In genomic region chr7:4744391-4745264, GRCh38 we compare ENCODE assay signal across 1 cellular context.
TF ChIP-seq lines count a peak whose summit lies in the region.

No MANE protein-coding gene starts in this region.

TF ChIP-seq in K562, 482 proteins besides CTCF, POLR2A, EP300 and RAD21 (continued from another document and continues in another):
- TF ChIP-seq PRDM10 (IDR thresholded peaks at IDR 0.05; ENCODE audit: partially characterized antibody): no peak
- no peak for TF ChIP-seq ZNF253 (CRISPR knock-in tag; conservative IDR thresholded peaks at IDR 0.05)
- no peak for TF ChIP-seq SMC3 (conservative IDR thresholded peaks at IDR 0.05; ENCODE audit: insufficient read depth, low read depth, low read length)
- 0 out of 4 replicates have a peak, but pooled peaks of 1 of the 2 experiments have one; percentile 27 for TF ChIP-seq NONO (IDR thresholded peaks at IDR 0.05; ENCODE audit: low read depth in 2 of 2, low read length in 1 of 2)
- TF ChIP-seq NCOA6 (IDR thresholded peaks at IDR 0.05): no peak
- TF ChIP-seq KDM5B (IDR thresholded peaks at IDR 0.05; ENCODE audit: insufficient replicate concordance, low read depth, low read length): no peak
- no peak for TF ChIP-seq ZSCAN32 (CRISPR knock-in tag; IDR thresholded peaks at IDR 0.05)
- TF ChIP-seq SRSF7 (optimal IDR thresholded peaks at IDR 0.05; ENCODE audit: low read depth, low read length): no peak
- no peak for TF ChIP-seq DEAF1 (CRISPR knock-in tag; IDR thresholded peaks at IDR 0.05)
- TF ChIP-seq ZNF512 (tag; IDR thresholded peaks at IDR 0.05): no peak
- no peak for TF ChIP-seq LEF1 (IDR thresholded peaks at IDR 0.05)
- TF ChIP-seq CBX5 (IDR thresholded peaks at IDR 0.05; ENCODE audit: borderline replicate concordance, low read depth): no peak
- no peak for TF ChIP-seq ZFP30 (CRISPR knock-in tag; IDR thresholded peaks at IDR 0.05; ENCODE audit: borderline replicate concordance)
- no peak for TF ChIP-seq ZBED1 (IDR thresholded peaks at IDR 0.05)
- TF ChIP-seq PRPF4 (IDR thresholded peaks at IDR 0.05; ENCODE audit: insufficient read depth, low read depth, low read length, poor library complexity, severe bottlenecking): no peak
- TF ChIP-seq HDAC3 (IDR thresholded peaks at IDR 0.05; ENCODE audit: borderline replicate concordance, partially characterized antibody): no peak
- peak; percentile 55 for TF ChIP-seq ATF7 (IDR thresholded peaks at IDR 0.05)
- TF ChIP-seq CBX3 (IDR thresholded peaks at IDR 0.05; ENCODE audit: borderline replicate concordance in 1 of 2, low read length in 2 of 2): no peak; a peak in 1 of 3 replicates
- no peak for TF ChIP-seq HMG20A (CRISPR knock-in tag; conservative IDR thresholded peaks at IDR 0.05)
- no peak for TF ChIP-seq FOXM1 (IDR thresholded peaks at IDR 0.05; ENCODE audit: low read depth)
- TF ChIP-seq FOXM1 (CRISPR knock-in tag; IDR thresholded peaks at IDR 0.05; ENCODE audit: low read depth): no peak
- TF ChIP-seq ZNF780A (CRISPR knock-in tag; IDR thresholded peaks at IDR 0.05): no peak
- TF ChIP-seq SREBF1 (IDR thresholded peaks at IDR 0.05; ENCODE audit: borderline replicate concordance, low read depth, low read length): no peak
- TF ChIP-seq XRCC4 (IDR thresholded peaks at IDR 0.05; ENCODE audit: extremely low read depth, insufficient read depth, insufficient read length): no peak
- TF ChIP-seq TBP (optimal IDR thresholded peaks at IDR 0.05; ENCODE audit: low read depth, low read length): no peak
- peak; percentile 42; the same call in 1 of the 2 replicates for TF ChIP-seq GABPB1 (CRISPR knock-in tag; IDR thresholded peaks at IDR 0.05)
- no peak for TF ChIP-seq CBX2 (IDR thresholded peaks at IDR 0.05; ENCODE audit: insufficient read depth, low read length, poor library complexity, severe bottlenecking)
- TF ChIP-seq YBX1 (IDR thresholded peaks at IDR 0.05): no peak
- TF ChIP-seq RNF219 (CRISPR knock-in tag; IDR thresholded peaks at IDR 0.05): no peak
- TF ChIP-seq ZMIZ1 (IDR thresholded peaks at IDR 0.05; ENCODE audit: low read depth in 2 of 2, low read length in 2 of 2): no peak
- peak; percentile 94 for TF ChIP-seq FOXJ2 (tag; IDR thresholded peaks at IDR 0.05)
- no peak for TF ChIP-seq HSF4 (CRISPR knock-in tag; IDR thresholded peaks at IDR 0.05; ENCODE audit: borderline replicate concordance)
- no peak for TF ChIP-seq ARNT (IDR thresholded peaks at IDR 0.05)
- TF ChIP-seq ZNF518B (CRISPR knock-in tag; IDR thresholded peaks at IDR 0.05): no peak
- no peak for TF ChIP-seq CREM (IDR thresholded peaks at IDR 0.05; ENCODE audit: low read depth)
- TF ChIP-seq ETS1 (conservative IDR thresholded peaks at IDR 0.05; ENCODE audit: control insufficient read depth, low read depth, low read length): no peak
- TF ChIP-seq CCNT2 (IDR thresholded peaks at IDR 0.05; ENCODE audit: borderline replicate concordance, extremely low read depth, insufficient read length, low read depth, low read length): peak; percentile 69
- no peak for TF ChIP-seq BRD4 (IDR thresholded peaks at IDR 0.05)
- no peak for TF ChIP-seq HIVEP1 (CRISPR knock-in tag; IDR thresholded peaks at IDR 0.05)
- TF ChIP-seq VEZF1 (CRISPR knock-in tag; IDR thresholded peaks at IDR 0.05): peak; percentile 90
- TF ChIP-seq ELK3 (CRISPR knock-in tag; IDR thresholded peaks at IDR 0.05): no peak
- no peak for TF ChIP-seq SAFB2 (IDR thresholded peaks at IDR 0.05; ENCODE audit: borderline replicate concordance, low read depth, low read length, severe bottlenecking)
- peak; percentile 38; the same call in 1 of the 2 replicates for TF ChIP-seq XRCC5 (IDR thresholded peaks at IDR 0.05; ENCODE audit: low read depth, low read length)
- no peak for TF ChIP-seq PTBP1 (IDR thresholded peaks at IDR 0.05; ENCODE audit: low read depth, low read length)
- TF ChIP-seq NEUROD1 (IDR thresholded peaks at IDR 0.05; ENCODE audit: borderline replicate concordance, low read depth, low read length, partially characterized antibody): no peak
